Comparison of ENCODE assay signal across 9 cellular contexts in genomic region chr4:170090667-170091052, GRCh38. TPM values are rescaled to one million over a fixed set of nuclear protein-coding genes. Genes with fewer than 3 reads are reported as not detected.
DNase-seq lines count a peak whose midpoint lies in the region; ATAC-seq and TF ChIP-seq lines count a peak whose summit lies in the region.
"Had no signal": no experiment of that assay in that cellular context is flagged by ENCODE, and none has a peak within 500 bp of the region (broad histone marks: within the 10 kb centered on the region; RNA-seq: fewer than 3 reads in every experiment).

No MANE protein-coding gene starts in this region.

- no peak overlapping the region for H3K27ac ChIP-seq in esophagus muscularis mucosa (replicated peaks in 1 of 4)
- H3K27ac ChIP-seq: brain microvascular endothelial cell, pancreas had no signal

- peaks cover 9% of the 10 kb centered on the region for H3K27me3 Mint-ChIP-seq in osteocyte (ENCODE audit: unreplicated experiment)

- H3K4me1 ChIP-seq in ES-I3 (ENCODE audit: insufficient read depth, low read length), result peaks cover 5% of the 10 kb centered on the region; the same call in 1 of the 2 replicates
- H3K4me1 ChIP-seq in esophagus muscularis mucosa, result peaks cover 7 to 20% (median 18%) of the 10 kb centered on the region in 4 donors

- peak overlapping the region; percentile 92 for H3K4me3 Mint-ChIP-seq in osteocyte (ENCODE audit: unreplicated experiment)

- no peak for TF ChIP-seq EP300 in esophagus muscularis mucosa (IDR thresholded peaks at IDR 0.05)

- DNase-seq in MG63, result no peak
- no peak for DNase-seq in esophagus muscularis mucosa (ENCODE audit: extremely low spot score)
- DNase-seq in osteocyte (ENCODE audit: extremely low spot score, unreplicated experiment), result no peak
- no peak for DNase-seq in sciatic nerve (ENCODE audit: low spot score)
- DNase-seq in occipital lobe (lab: John Stamatoyannopoulos, UW), result no peak

- H3K36me3 ChIP-seq in ES-I3 (ENCODE audit: insufficient read depth, low read length), result 0 out of 2 replicates have a peak, but pooled peaks cover 4% of the 10 kb centered on the region
- H3K36me3 ChIP-seq in MG63, result no peaks in the 10 kb centered on the region
- peaks cover 0 to 13% (median 0%) of the 10 kb centered on the region in 4 donors for H3K36me3 ChIP-seq in esophagus muscularis mucosa
- H3K36me3 ChIP-seq: brain microvascular endothelial cell, pancreas had no signal

- ATAC-seq in sciatic nerve (no peak), GM21367 (IDR thresholded peaks at IDR 0.05; ENCODE audit: unreplicated experiment) (no peak)

- H3K27me3 ChIP-seq in MG63 (no peaks in the 10 kb centered on the region), esophagus muscularis mucosa (no peaks in the 10 kb centered on the region)
- H3K27me3 ChIP-seq: brain microvascular endothelial cell, pancreas had no signal

- intact Hi-C loops in esophagus muscularis mucosa (cut with DNase I), result no loop called here
- intact Hi-C loops in sciatic nerve (cut with DNase I), result no loop called here

- peaks cover 10% of the 10 kb centered on the region for H3K36me3 Mint-ChIP-seq in osteocyte (ENCODE audit: unreplicated experiment)

- TF ChIP-seq CTCF in esophagus muscularis mucosa (IDR thresholded peaks at IDR 0.05), result no peak
- no peak for TF ChIP-seq CTCF in osteocyte (IDR thresholded peaks at IDR 0.05)

- no peaks in the 10 kb centered on the region for H3K9me3 Mint-ChIP-seq in osteocyte (ENCODE audit: unreplicated experiment)

- peaks cover 18% of the 10 kb centered on the region for H3K4me1 Mint-ChIP-seq in osteocyte (ENCODE audit: unreplicated experiment)

- H3K4me3 ChIP-seq in MG63, result peak overlapping the region; percentile 54
- H3K4me3 ChIP-seq in esophagus muscularis mucosa, result peak overlapping the region; percentile 66 to 81 (median 74)

- peak overlapping the region; percentile 86; the same call in 1 of the 2 replicates for H3K9ac ChIP-seq in ES-I3 (ENCODE audit: low read depth, low read length)

- H3K27ac Mint-ChIP-seq in osteocyte (ENCODE audit: unreplicated experiment), result peak overlapping the region; percentile 70

- TF ChIP-seq POLR2A in esophagus muscularis mucosa (IDR thresholded peaks at IDR 0.05; ENCODE audit: low read depth), result no peak

- no peaks in the 10 kb centered on the region for H3K9me3 ChIP-seq in ES-I3 (ENCODE audit: control insufficient read depth, insufficient read depth, low read length)
- no peaks in the 10 kb centered on the region for H3K9me3 ChIP-seq in MG63
- H3K9me3 ChIP-seq in esophagus muscularis mucosa, result no peaks in the 10 kb centered on the region
- H3K9me3 ChIP-seq: pancreas had no signal

RNA-seq across cellular contexts. Expression of gene AADAT, which starts 0.9 kb away (rescaled TPM):
- total RNA-seq in MG63 (2014; rRNA removed; shearing (Covaris generic); ENCODE audit: low replicate concordance), result 2.1 and 2.6 TPM in 2 replicates
- 1 to 10 TPM; 2.9 to 7.2 (median 5.5) TPM for total RNA-seq in esophagus muscularis mucosa
- 10.4 and 10.7 TPM in 2 replicates for total RNA-seq in osteocyte
- 13.5 TPM for total RNA-seq in sciatic nerve
- total RNA-seq in occipital lobe, result 18.6 TPM
